ENCODE assay signal across 8 cellular contexts in genomic region chr16:14529010-14529669, GRCh38.
A peak's percentile ranks its signal among the peaks of the same experiment; 100 is the strongest.
DNase-seq lines count a peak whose midpoint lies in the region; ATAC-seq and TF ChIP-seq lines count a peak whose summit lies in the region.

No MANE protein-coding gene starts in this region.

- peak; percentile 91 for DNase-seq in Ammon's horn (ENCODE audit: low spot score)
- peak; percentile 55 for DNase-seq in GOT3 (lab: John Stamatoyannopoulos, UW)
- peak; percentile 84 for DNase-seq in NCI-H2171 treated with DMSO at 0.1 percent for 48 hours (lab: John Stamatoyannopoulos, UW)
- peak; percentile 55 for DNase-seq in WERI-Rb-1
- DNase-seq in choroid plexus epithelial cell (ENCODE audit: low read depth), result peak; percentile 97
- peak; percentile 59 to 64 for DNase-seq in left colon
- peak; percentile 32 for DNase-seq in stimulated activated CD4-positive, alpha-beta T cell treated with anti-CD3 and anti-CD28 coated beads, Interleukin-2, amount 100 ng/mL, for 4 hours (ENCODE audit: low read depth)

- no peaks in the 10 kb centered on the region for H3K36me3 ChIP-seq in WERI-Rb-1

- ATAC-seq in left colon (peak; percentile 93), GM19035 (IDR thresholded peaks at IDR 0.05; ENCODE audit: unreplicated experiment) (no peak)

- intact Hi-C loops in left colon (cut with DNase I, micrococcal nuclease), result loop anchor here in 1 of 2 donors (5.0 kb wide), 3 partner anchors 227 to 607 kb away; partner anchors contain the start of gene ERCC4

- TF ChIP-seq CTCF in WERI-Rb-1 (IDR thresholded peaks at IDR 0.05; ENCODE audit: low read depth, low read length) (peak; percentile 63), choroid plexus epithelial cell (conservative IDR thresholded peaks at IDR 0.05; ENCODE audit: low read depth, low read length) (peak; percentile 80)

- no peaks in the 10 kb centered on the region for H3K9me3 ChIP-seq in WERI-Rb-1 (ENCODE audit: severe bottlenecking)

- no peak overlapping the region for H3K4me3 ChIP-seq in WERI-Rb-1 (ENCODE audit: low read depth, low read length)
- H3K4me3 ChIP-seq in choroid plexus epithelial cell (ENCODE audit: low read depth, low read length), result peak overlapping the region; percentile 45

- no peak overlapping the region for H3K27ac ChIP-seq in WERI-Rb-1

- no peaks in the 10 kb centered on the region for H3K27me3 ChIP-seq in WERI-Rb-1 (ENCODE audit: insufficient read depth, low read depth, severe bottlenecking)

Comparison
In these comparisons a context has a peak if more than half of its experiments do, and no peak if none do; other contexts are left out.
1. DNase-seq: peak in every context shown above with its lines; median percentile 97 in choroid plexus epithelial cell; 91 in Ammon's horn; 84 in NCI-H2171 treated with DMSO at 0.1 percent for 48 hours; 62 in left colon; 55 in GOT3; 55 in WERI-Rb-1; 32 in stimulated activated CD4-positive, alpha-beta T cell treated with anti-CD3 and anti-CD28 coated beads, Interleukin-2, amount 100 ng/mL, for 4 hours.